23 cellular contexts compared by ENCODE assay signal in genomic region chr18:39318462-39318861, GRCh38.
"Had no signal": no experiment of that assay in that cellular context is flagged by ENCODE, and none has a peak within 500 bp of the region (broad histone marks: within the 10 kb centered on the region; RNA-seq: fewer than 3 reads in every experiment).

No MANE protein-coding gene starts in this region.

- DNase-seq: activated CD4-positive, alpha-beta T cell treated with anti-CD3 and anti-CD28 coated beads for 4 hours; activated CD4-positive, alpha-beta T cell treated with anti-CD3 and anti-CD28 coated beads, Interleukin-2, amount 50 U/mL, for 48 hours; activated CD4-positive, CD25-positive, alpha-beta regulatory T cell; activated effector memory CD4-positive, alpha-beta T cell treated with anti-CD3 and anti-CD28 coated beads, Interleukin-2, amount 50 U/mL, for 16 hours; activated naive CD4-positive, alpha-beta T cell treated with anti-CD3 and anti-CD28 coated beads, Interleukin-2, amount 10 ng/mL, durations not matched to agents 7 days and 5 days; activated T-cell treated with anti-CD3 and anti-CD28 coated beads, Interleukin-2, amount 50 U/mL, for 48 hours; aorta; brain microvascular endothelial cell; colonic mucosa; foreskin fibroblast; immature natural killer cell; kidney glomerular epithelial cell; left lung; ovary; psoas muscle; stimulated activated CD4-positive, alpha-beta T cell treated with anti-CD3 and anti-CD28 coated beads, Interleukin-4, amount 100 ng/mL, for 4 hours; stimulated activated naive CD8-positive, alpha-beta T cell treated with anti-CD3 and anti-CD28 coated beads, Interleukin-15, Interleukin-2, amounts not matched to agents 100 U/mL and 50 U/mL, for 24 hours; T1000; upper lobe of left lung had no signal

- H3K27me3 ChIP-seq: brain microvascular endothelial cell, colonic mucosa, left lung, neutrophil, ovary, right atrium auricular region, upper lobe of left lung had no signal

- H3K9me3 ChIP-seq: colonic mucosa, left lung, neutrophil, ovary, psoas muscle, right atrium auricular region, upper lobe of left lung had no signal

- H3K4me3 ChIP-seq: colonic mucosa, left lung, lung, ovary, psoas muscle, right atrium auricular region, upper lobe of left lung had no signal

- H3K27ac ChIP-seq: brain microvascular endothelial cell, colonic mucosa, left lung, neutrophil, ovary, psoas muscle, right atrium auricular region, upper lobe of left lung had no signal

- H3K4me1 ChIP-seq: colonic mucosa, left lung, psoas muscle, right atrium auricular region, upper lobe of left lung had no signal

- H3K36me3 ChIP-seq: brain microvascular endothelial cell, colonic mucosa, left lung, neutrophil, ovary, right atrium auricular region, upper lobe of left lung had no signal

- ATAC-seq: natural killer cell treated with Interleukin-12 subunit alpha and Interleukin-12 subunit beta and Interleukin-15 and Interleukin-18, amount 100 ng/mL, for 72 hours; psoas muscle; stimulated activated naive CD8-positive, alpha-beta T cell treated with anti-CD3 and anti-CD28 coated beads, Interleukin-15, Interleukin-2, amounts not matched to agents 100 U/mL and 50 U/mL, for 24 hours had no signal
